ENCODE assay signal across 1 cellular context in genomic region chr16:22052985-22053384, GRCh38.
TF ChIP-seq lines count a peak whose summit lies in the region.

No MANE protein-coding gene starts in this region.

TF ChIP-seq in K562, 482 proteins besides CTCF, POLR2A, EP300 and RAD21:
- peak; percentile 26 for TF ChIP-seq EGR1 (conservative IDR thresholded peaks at IDR 0.05)
- TF ChIP-seq ILF3 (IDR thresholded peaks at IDR 0.05; ENCODE audit: borderline replicate concordance), result no peak
- TF ChIP-seq SMAD2 (IDR thresholded peaks at IDR 0.05; ENCODE audit: low read depth, low read length), result no peak
- peak; percentile 48 for TF ChIP-seq ZNF384 (IDR thresholded peaks at IDR 0.05; ENCODE audit: low read depth, low read length)
- TF ChIP-seq TRIM28 (IDR thresholded peaks at IDR 0.05), result no peak
- no peak for TF ChIP-seq MYNN (IDR thresholded peaks at IDR 0.05)
- no peak for TF ChIP-seq MYNN (CRISPR knock-in tag; IDR thresholded peaks at IDR 0.05)
- peak; percentile 82 for TF ChIP-seq NFIC (IDR thresholded peaks at IDR 0.05)
- no peak for TF ChIP-seq NCOA6 (IDR thresholded peaks at IDR 0.05)
- no peak for TF ChIP-seq ZNF311 (CRISPR knock-in tag; IDR thresholded peaks at IDR 0.05)
- TF ChIP-seq ETV6 (IDR thresholded peaks at IDR 0.05; ENCODE audit: borderline replicate concordance in 1 of 2, low read depth in 2 of 2, low read length in 1 of 2), result no peak
- TF ChIP-seq ETV6 (CRISPR knock-in tag; IDR thresholded peaks at IDR 0.05; ENCODE audit: borderline replicate concordance), result no peak
- no peak for TF ChIP-seq ELK1 (CRISPR knock-in tag; IDR thresholded peaks at IDR 0.05)
